8 cellular contexts compared by ENCODE assay signal in genomic region chr15:82986442-82986780, GRCh38. TPM values are rescaled to one million over a fixed set of nuclear protein-coding genes. Genes with fewer than 3 reads are reported as not detected.
A peak's percentile ranks its signal among the peaks of the same experiment; 100 is the strongest.
DNase-seq lines count a peak whose midpoint lies in the region; ATAC-seq and TF ChIP-seq lines count a peak whose summit lies in the region.

No MANE protein-coding gene starts in this region.

- peaks cover 36% of the 10 kb centered on the region for H3K36me3 Mint-ChIP-seq in central memory CD8-positive, alpha-beta T cell (ENCODE audit: insufficient read depth)

- no peaks in the 10 kb centered on the region for H3K9me3 Mint-ChIP-seq in central memory CD8-positive, alpha-beta T cell

- H3K4me2 ChIP-seq in HCT116 (ENCODE audit: low read length), result peak overlapping the region; percentile 71
- H3K4me2 ChIP-seq in mesenchymal stem cell (ENCODE audit: low read length, poor library complexity, severe bottlenecking), result peak overlapping the region; percentile 77

- POLR2A ChIA-PET in HCT116 (lab: Charles Lee), result interaction anchor here (1.0 to 1.3 kb wide), 2 partner anchors 43 to 446 kb away, joined by 3 to 4 read pairs; partner anchors contain the start of gene RPS17

- no peak overlapping the region for H2BK12ac ChIP-seq in mesenchymal stem cell (ENCODE audit: low read length in 2 of 2)

- no peaks in the 10 kb centered on the region for H4K20me1 ChIP-seq in HCT116 (ENCODE audit: insufficient read depth)

- no peak overlapping the region for H2BK120ac ChIP-seq in mesenchymal stem cell (ENCODE audit: low read depth, low read length)

- peaks cover 15% of the 10 kb centered on the region for H3K79me1 ChIP-seq in mesenchymal stem cell (replicated peaks; ENCODE audit: low read length, poor library complexity, severe bottlenecking)

- WGBS in mesenchymal stem cell, result 3% methylated on average over 6 of the region's 12 CpGs
- 0% methylated on average over 12 of the region's 12 CpGs for WGBS in aorta, 2 donors

- H3K14ac ChIP-seq in mesenchymal stem cell (ENCODE audit: low read length in 2 of 2), result no peak overlapping the region

- H3K9me2 ChIP-seq in HCT116 (ENCODE audit: insufficient read depth), result no peaks in the 10 kb centered on the region

- H2AFZ ChIP-seq in HCT116 (ENCODE audit: low read depth, low read length, poor library complexity, severe bottlenecking) (peak overlapping the region; percentile 74), mesenchymal stem cell (ENCODE audit: low read depth, low read length) (peak overlapping the region; percentile 93)

- no peak for TF ChIP-seq CTCF in HCT116 (IDR thresholded peaks at IDR 0.05 in 2 of 3, conservative IDR thresholded peaks at IDR 0.05 in 1 of 3; ENCODE audit: borderline replicate concordance in 1 of 3, insufficient read depth in 1 of 3, low read depth in 2 of 3, low read length in 2 of 3)

- H3K4ac ChIP-seq in mesenchymal stem cell (ENCODE audit: low read depth in 1 of 2, low read length in 2 of 2), result peak overlapping the region; percentile 82

- peaks cover 24% of the 10 kb centered on the region for H3K79me2 ChIP-seq in HCT116 (ENCODE audit: insufficient read depth, low read length)

- CTCF ChIA-PET in HCT116 (lab: Charles Lee), result interaction anchor here (1.0 kb wide), 1 partner anchor 137 kb away, joined by 7 read pairs; no protein-coding TSS in a partner anchor

- peaks cover 7 to 17% of the 10 kb centered on the region in 2 experiments; a peak in 2 of 4 replicates for H3K36me3 ChIP-seq in HCT116 (ENCODE audit: control insufficient read depth in 1 of 2, insufficient read depth in 2 of 2, low read length in 2 of 2)
- H3K36me3 ChIP-seq in NT2/D1 (ENCODE audit: insufficient read depth, insufficient read length, low read length), result peaks cover 33% of the 10 kb centered on the region
- H3K36me3 ChIP-seq in mesenchymal stem cell (ENCODE audit: control insufficient read depth in 1 of 2, insufficient read depth in 2 of 2, low read depth in 1 of 2, low read length in 2 of 2), result peaks cover 13 to 25% of the 10 kb centered on the region in 2 experiments
- no peaks in the 10 kb centered on the region for H3K36me3 ChIP-seq in aorta (ENCODE audit: control insufficient read depth in 1 of 2, insufficient read depth in 2 of 2, low read length in 1 of 2)

- TF ChIP-seq RAD21 in HCT116 (IDR thresholded peaks at IDR 0.05; ENCODE audit: low read depth), result no peak

- H3K18ac ChIP-seq in mesenchymal stem cell (ENCODE audit: low read depth in 1 of 2, low read length in 2 of 2), result peak overlapping the region in 1 of 2 experiments; percentile 16

- no peaks in the 10 kb centered on the region for H3K9me3 ChIP-seq in HCT116 (ENCODE audit: control insufficient read depth in 1 of 2, insufficient read depth in 1 of 2, low read depth in 1 of 2, low read length in 2 of 2)
- H3K9me3 ChIP-seq in NT2/D1 (ENCODE audit: insufficient read depth, low read length), result no peaks in the 10 kb centered on the region
- no peaks in the 10 kb centered on the region for H3K9me3 ChIP-seq in mesenchymal stem cell (ENCODE audit: control insufficient read depth, low read length)
- H3K9me3 ChIP-seq in aorta (ENCODE audit: control insufficient read depth, low read length), result no peaks in the 10 kb centered on the region

- no peak for DNase-seq in HCT116 (ENCODE audit: low read depth, low spot score)
- DNase-seq in NT2/D1 (ENCODE audit: low read depth, low spot score), result no peak
- DNase-seq in central memory CD8-positive, alpha-beta T cell (ENCODE audit: low spot score in 2 of 2), result no peak
- no peak for DNase-seq in mesenchymal stem cell
- DNase-seq in aorta, result no peak
- no peak for DNase-seq in NCI-H1436 treated with DMSO at 0.1 percent for 48 hours (lab: John Stamatoyannopoulos, UW)

- H4K8ac ChIP-seq in mesenchymal stem cell (ENCODE audit: low read length), result peak overlapping the region; percentile 85

- H4K91ac ChIP-seq in mesenchymal stem cell (ENCODE audit: low read length), result peak overlapping the region; percentile 35

- no peak overlapping the region for H2BK15ac ChIP-seq in mesenchymal stem cell (ENCODE audit: low read depth, poor library complexity, severe bottlenecking)

- ATAC-seq in GM18517 (IDR thresholded peaks at IDR 0.05; ENCODE audit: unreplicated experiment), result peak; percentile 14
- ATAC-seq in HCT116, result peak; percentile 43
- ATAC-seq in central memory CD8-positive, alpha-beta T cell (replicated peaks; ENCODE audit: extremely low read depth, poor library complexity, severe bottlenecking), result peak; percentile 47
- ATAC-seq in aorta (ENCODE audit: low FRiP score), result no peak
- ATAC-seq in GM18505 (IDR thresholded peaks at IDR 0.05; ENCODE audit: unreplicated experiment), result no peak

- H3K27ac ChIP-seq in HCT116 (ENCODE audit: low read depth, low read length) (peak overlapping the region; percentile 65; the same call in 1 of the 2 replicates), mesenchymal stem cell (ENCODE audit: low read length, poor library complexity, severe bottlenecking) (peak overlapping the region; percentile 50), aorta (ENCODE audit: low read depth in 1 of 2, low read length in 2 of 2) (peak overlapping the region in 1 of 2 donors; percentile 5)

- intact Hi-C loops in HCT116 (cut with micrococcal nuclease) (loop anchor here (5.0 kb wide), 2 partner anchors 139 to 234 kb away; no protein-coding TSS in a partner anchor), aorta (cut with DNase I) (loop anchor here (2.0 to 5.0 kb wide), 2 partner anchors 24 to 444 kb away; partner anchors contain the start of genes C15orf40 (in 1 of the 2) and RPS17 (in 1 of the 2))

- H3K27me3 ChIP-seq in HCT116 (ENCODE audit: insufficient read depth, low read length) (no peaks in the 10 kb centered on the region), NT2/D1 (ENCODE audit: insufficient read depth, insufficient read length) (no peaks in the 10 kb centered on the region), mesenchymal stem cell (ENCODE audit: control insufficient read depth in 1 of 2, insufficient read depth in 1 of 2, low read length in 2 of 2) (no peaks in the 10 kb centered on the region), aorta (ENCODE audit: control insufficient read depth in 1 of 2, insufficient read depth in 2 of 2, low read length in 1 of 2) (no peaks in the 10 kb centered on the region)

- H3K4me1 Mint-ChIP-seq in central memory CD8-positive, alpha-beta T cell, result peaks cover 25% of the 10 kb centered on the region

- H3K27ac Mint-ChIP-seq in central memory CD8-positive, alpha-beta T cell (ENCODE audit: low read depth), result peak overlapping the region; percentile 89

- H2AK5ac ChIP-seq in mesenchymal stem cell (ENCODE audit: low read length, severe bottlenecking), result peak overlapping the region; percentile 19

- TF ChIP-seq POLR2A in HCT116 (IDR thresholded peaks at IDR 0.05; ENCODE audit: borderline replicate concordance, extremely low read depth, insufficient read depth, insufficient read length), result no peak
- no peak for TF ChIP-seq POLR2A in GM18505 (IDR thresholded peaks at IDR 0.05; ENCODE audit: borderline replicate concordance, extremely low read depth, insufficient read depth, insufficient read length)

- RAD21 ChIA-PET in HCT116 (lab: Charles Lee; ENCODE audit: low non-redundant PET in 1 of 2, low total read pairs in 2 of 2, uncharacterized antibody in 2 of 2, unreplicated experiment in 2 of 2), result no interaction called here

- H3K9ac ChIP-seq in HCT116 (ENCODE audit: low read length), result peak overlapping the region; percentile 87
- peak overlapping the region; percentile 83 for H3K9ac ChIP-seq in NT2/D1 (ENCODE audit: insufficient read length, low read depth)
- peak overlapping the region; percentile 93 for H3K9ac ChIP-seq in mesenchymal stem cell (ENCODE audit: low read length)

- no peak overlapping the region for H3K23ac ChIP-seq in mesenchymal stem cell (ENCODE audit: low read length in 2 of 2)

- peak overlapping the region; percentile 87 to 99 for H3K4me3 ChIP-seq in HCT116 (replicated peaks in 1 of 2; ENCODE audit: low read depth in 1 of 2, low read length in 2 of 2)
- H3K4me3 ChIP-seq in NT2/D1 (ENCODE audit: insufficient read length, low read depth), result peak overlapping the region; percentile 82
- peak overlapping the region; percentile 63 to 98 for H3K4me3 ChIP-seq in mesenchymal stem cell (ENCODE audit: insufficient read depth in 1 of 2, low read depth in 1 of 2, low read length in 2 of 2)
- H3K4me3 ChIP-seq in aorta (ENCODE audit: low read length in 2 of 2), result peak overlapping the region; percentile 51 to 90

- H2BK5ac ChIP-seq in mesenchymal stem cell (ENCODE audit: low read depth, low read length, poor library complexity, severe bottlenecking), result peak overlapping the region; percentile 51

- BruUV-seq in HCT116 (replicated peaks; lab: Mats Ljungman, UMichigan), result TSS peak; percentile 80

- peaks cover 7 to 17% of the 10 kb centered on the region in 2 experiments for H3K4me1 ChIP-seq in HCT116 (ENCODE audit: control insufficient read depth in 1 of 2, insufficient read depth in 2 of 2, low read length in 2 of 2)
- H3K4me1 ChIP-seq in NT2/D1 (ENCODE audit: insufficient read depth, insufficient read length), result no peaks in the 10 kb centered on the region
- H3K4me1 ChIP-seq in mesenchymal stem cell (ENCODE audit: control insufficient read depth, insufficient read depth, low read depth, low read length), result peaks cover 9% of the 10 kb centered on the region
- no peaks in the 10 kb centered on the region for H3K4me1 ChIP-seq in aorta (ENCODE audit: control insufficient read depth in 1 of 2, insufficient read depth in 2 of 2, low read length in 2 of 2)

- H3K4me3 Mint-ChIP-seq in central memory CD8-positive, alpha-beta T cell, result peak overlapping the region; percentile 99

- H3K27me3 Mint-ChIP-seq in central memory CD8-positive, alpha-beta T cell, result no peaks in the 10 kb centered on the region

TF ChIP-seq in HCT116, 20 proteins besides CTCF, POLR2A, EP300 and RAD21 (continues in another document):
- no peak for TF ChIP-seq CBX3 (IDR thresholded peaks at IDR 0.05; ENCODE audit: low read depth)
- no peak for TF ChIP-seq ATF3 (IDR thresholded peaks at IDR 0.05)
- TF ChIP-seq EGR1 (IDR thresholded peaks at IDR 0.05; ENCODE audit: low read depth), result no peak

RNA-seq across cellular contexts. Expression of gene RAMAC, which starts 0.4 kb away (rescaled TPM):
- total RNA-seq in HCT116 (2021; ENCODE audit: unreplicated experiment) (16.5 TPM), aorta (10 to 100 TPM; 11.5 to 12.2 TPM)
- polyA plus RNA-seq in HCT116 (2012), result 12.1 and 13.8 TPM in 2 replicates
- polyA plus RNA-seq in mesenchymal stem cell (2013, experiment 1 of 2), result 39.8 TPM
- 41.2 TPM for polyA plus RNA-seq in mesenchymal stem cell (2013, experiment 2 of 2)
- 10 to 100 TPM; 14.8 to 24.3 TPM for polyA plus RNA-seq in aorta

RNA-seq across cellular contexts. Expression of gene C15orf40, which starts 25.0 kb away (rescaled TPM):
- total RNA-seq in HCT116 (2021; ENCODE audit: unreplicated experiment) (26.0 TPM), aorta (10 to 100 TPM; 15.0 to 15.3 TPM)
- 37.4 and 55.1 TPM in 2 replicates for polyA plus RNA-seq in HCT116 (2012)
- polyA plus RNA-seq in mesenchymal stem cell (2013, experiment 1 of 2), result 15.4 TPM
- polyA plus RNA-seq in mesenchymal stem cell (2013, experiment 2 of 2), result 13.8 TPM
- polyA plus RNA-seq in aorta, result 10 to 100 TPM; 16.5 to 27.9 TPM

RNA-seq across cellular contexts. Expression of gene HOMER2, which starts 33.9 kb away (rescaled TPM):
- 3.9 TPM for total RNA-seq in HCT116 (2021; ENCODE audit: unreplicated experiment)
- polyA plus RNA-seq in HCT116 (2012), result 2.0 and 5.4 TPM in 2 replicates
- 1.1 TPM for polyA plus RNA-seq in mesenchymal stem cell (2013, experiment 1 of 2)
- 1.3 TPM for polyA plus RNA-seq in mesenchymal stem cell (2013, experiment 2 of 2)
- 1 to 10 TPM; 2.3 to 7.1 TPM for total RNA-seq in aorta
- 1 to 10 TPM in 1 of 2 donors, under 1 TPM in 1; 0.50 to 2.4 TPM for polyA plus RNA-seq in aorta

Comparison
In these comparisons a context has a peak if more than half of its experiments do, and no peak if none do; other contexts are left out.
1. ATAC-seq: peak in GM18517 (single experiment), HCT116 (single experiment) and central memory CD8-positive, alpha-beta T cell (single experiment); none in aorta (single experiment) and GM18505 (single experiment).
2. Peak in every context shown above with its lines, with median percentiles within 50 percentile points of each other: H3K4me3 ChIP-seq and H3K9ac ChIP-seq.